ENCODE assay signal across 8 cellular contexts in genomic region chr16:68356249-68356918, GRCh38.
A peak's percentile ranks its signal among the peaks of the same experiment; 100 is the strongest.
DNase-seq lines count a peak whose midpoint lies in the region; ATAC-seq lines count a peak whose summit lies in the region.

No MANE protein-coding gene starts in this region.

- no peak overlapping the region for H3K27ac Mint-ChIP-seq in activated naive CD4-positive, alpha-beta T cell treated with anti-CD3 and anti-CD28 coated beads, Interleukin-2, amount 50 U/mL, for 24 hours

- H3K9me3 Mint-ChIP-seq in activated naive CD4-positive, alpha-beta T cell treated with anti-CD3 and anti-CD28 coated beads, Interleukin-2, amount 50 U/mL, for 24 hours = no peaks in the 10 kb centered on the region

- no peaks in the 10 kb centered on the region for H3K27me3 Mint-ChIP-seq in activated naive CD4-positive, alpha-beta T cell treated with anti-CD3 and anti-CD28 coated beads, Interleukin-2, amount 50 U/mL, for 24 hours

- peak overlapping the region; percentile 70 for H3K4me3 Mint-ChIP-seq in activated naive CD4-positive, alpha-beta T cell treated with anti-CD3 and anti-CD28 coated beads, Interleukin-2, amount 50 U/mL, for 24 hours

- peaks cover 36% of the 10 kb centered on the region for H3K4me1 Mint-ChIP-seq in activated naive CD4-positive, alpha-beta T cell treated with anti-CD3 and anti-CD28 coated beads, Interleukin-2, amount 50 U/mL, for 24 hours

- ATAC-seq in GM18517 (IDR thresholded peaks at IDR 0.05; ENCODE audit: unreplicated experiment) (peak; percentile 73), HG02885 (IDR thresholded peaks at IDR 0.05; ENCODE audit: poor library complexity, unreplicated experiment) (peak; percentile 73)

- DNase-seq in SKM-1 treated with dmso at 0.1 percent for 144 hours (lab: John Stamatoyannopoulos, UW; ENCODE audit: unreplicated experiment) (peak; percentile 90), HUDEP-2 (lab: John Stamatoyannopoulos, UW; ENCODE audit: unreplicated experiment in 76 of 76) (no peak), NCI-H2107 (lab: John Stamatoyannopoulos, UW) (no peak)
- DNase-seq in stimulated activated CD4-positive, alpha-beta T cell treated with anti-CD3 and anti-CD28 coated beads, Interleukin-4, amount 100 ng/mL, for 4 hours = peak; percentile 48 to 57
- no peak for DNase-seq in NK-92 treated with Interleukin-12 subunit alpha and Interleukin-12 subunit beta, amount 100 ng/mL, for 24 hours (lab: John Stamatoyannopoulos, UW)

- H3K36me3 Mint-ChIP-seq in activated naive CD4-positive, alpha-beta T cell treated with anti-CD3 and anti-CD28 coated beads, Interleukin-2, amount 50 U/mL, for 24 hours = peaks cover 12% of the 10 kb centered on the region

Comparison
In these comparisons a context has a peak if more than half of its experiments do, and no peak if none do; other contexts are left out.
1. DNase-seq: peak in SKM-1 treated with dmso at 0.1 percent for 144 hours (single experiment) and stimulated activated CD4-positive, alpha-beta T cell treated with anti-CD3 and anti-CD28 coated beads, Interleukin-4, amount 100 ng/mL, for 4 hours (2 of 2); none in HUDEP-2 (0 of 76), NCI-H2107 (single experiment) and NK-92 treated with Interleukin-12 subunit alpha and Interleukin-12 subunit beta, amount 100 ng/mL, for 24 hours (single experiment).